In the genomic region with DNA sequence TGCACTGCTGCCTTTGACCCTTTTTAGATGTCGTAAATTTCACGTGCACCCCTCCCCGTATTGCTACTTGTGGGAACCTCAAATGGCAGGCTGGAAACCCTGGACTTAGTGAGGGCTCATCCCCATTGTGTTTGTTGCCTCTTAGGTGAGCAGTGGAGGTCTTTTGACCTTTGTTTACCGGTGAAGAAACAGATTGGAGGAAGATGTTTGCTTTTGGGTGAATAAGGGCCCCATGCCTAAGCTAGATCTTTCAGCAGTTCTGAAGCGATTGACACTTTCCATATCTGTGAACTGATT, we compare ENCODE assay signal across 8 cellular contexts. TPM values are rescaled to one million over a fixed set of nuclear protein-coding genes. Genes with fewer than 3 reads are reported as not detected.
DNase-seq lines count a peak whose midpoint lies in the region; ATAC-seq, FAIRE-seq and TF ChIP-seq lines count a peak whose summit lies in the region.

No MANE protein-coding gene starts in this region.

- no peaks in the 10 kb centered on the region for H3K27me3 ChIP-seq in GM12878 (replicated peaks in 1 of 2; ENCODE audit: control insufficient read depth in 2 of 2, insufficient read depth in 2 of 2, low read length in 1 of 2)
- H3K27me3 ChIP-seq in mononuclear cell (ENCODE audit: insufficient read depth, low read length), result no peaks in the 10 kb centered on the region

- no TSS peak for BruUV-seq in GM12878 (replicated peaks; lab: Mats Ljungman, UMichigan)

- H3K9me3 ChIP-seq in GM12878 (replicated peaks; ENCODE audit: control insufficient read depth, insufficient read depth, low read length) (no peaks in the 10 kb centered on the region), mononuclear cell (ENCODE audit: low read depth, low read length) (no peaks in the 10 kb centered on the region)

- in situ Hi-C loops in GM12878 (cut with MboI), result no loop called here

- no peak for DNase-seq in GM12878 (ENCODE audit: low read depth, low spot score)
- DNase-seq in NCI-H128 (lab: John Stamatoyannopoulos, UW; ENCODE audit: unreplicated experiment), result no peak
- no peak for DNase-seq in retina
- DNase-seq in NCI-H1694 treated with DMSO at 0.1 percent for 48 hours (lab: John Stamatoyannopoulos, UW), result no peak

- TF ChIP-seq CTCF in C4-2B (conservative IDR thresholded peaks at IDR 0.05) (no peak), GM12878 (IDR thresholded peaks at IDR 0.05 in 2 of 3, conservative IDR thresholded peaks at IDR 0.05 in 1 of 3; ENCODE audit: control insufficient read depth in 2 of 3, extremely low read depth in 1 of 3, insufficient read depth in 1 of 3, low read depth in 3 of 3, low read length in 3 of 3) (no peak)

- H3K4me1 ChIP-seq in GM12878 (ENCODE audit: control insufficient read depth, insufficient read depth, low read length), result peaks cover 11% of the 10 kb centered on the region
- peaks cover 32% of the 10 kb centered on the region for H3K4me1 ChIP-seq in mononuclear cell (ENCODE audit: insufficient read depth, low read length)

- H3K9ac ChIP-seq in GM12878 (ENCODE audit: control insufficient read depth, insufficient read depth, low read length), result peak overlapping the region; percentile 99

- RAD21 ChIA-PET in GM12878 (lab: Charles Lee; ENCODE audit: unreplicated experiment), result interaction anchor here (0.6 kb wide), 2 partner anchors 62 to 615 kb away, joined by 3 read pairs; no protein-coding TSS in a partner anchor

- 1% methylated on average over 5 of the region's 5 CpGs for WGBS in GM12878 (ENCODE audit: insufficient coverage, insufficient replicate concordance, low lambda C conversion rate, missing lambda C conversion rate)

- intact Hi-C loops in GM12878 (cut with micrococcal nuclease; ENCODE audit: unreplicated experiment), result loop anchor here (2.0 kb wide), 1 partner anchor 17 kb away; no protein-coding TSS in a partner anchor

- peaks cover 50% of the 10 kb centered on the region for H3K79me2 ChIP-seq in GM12878 (ENCODE audit: control insufficient read depth, insufficient read depth, low read length)

- H3K36me3 ChIP-seq in GM12878 (ENCODE audit: control insufficient read depth in 2 of 2, insufficient read depth in 2 of 2, low read length in 1 of 2), result peaks cover 8 to 12% of the 10 kb centered on the region in 2 experiments; a peak in 3 of 4 replicates

- H2AFZ ChIP-seq in GM12878 (ENCODE audit: control insufficient read depth, low read depth, low read length), result peak overlapping the region; percentile 16

- H3K27ac ChIP-seq in C4-2B (peak overlapping the region; percentile 87), GM12878 (ENCODE audit: control insufficient read depth, insufficient read depth) (peak overlapping the region; percentile 98)

- H3K4me2 ChIP-seq in GM12878 (ENCODE audit: control insufficient read depth, insufficient read depth), result peak overlapping the region; percentile 78

- CTCF ChIA-PET in GM12878 (lab: Yijun Ruan, JAX), result interaction anchor here (0.9 to 2.8 kb wide), 3 partner anchors 11 to 17 kb away, joined by 3 to 11 read pairs (median 3); no protein-coding TSS in a partner anchor

- no peak for TF ChIP-seq EP300 in GM12878 (IDR thresholded peaks at IDR 0.05; ENCODE audit: borderline replicate concordance in 1 of 2, control insufficient read depth in 1 of 2, low read depth in 2 of 2, low read length in 2 of 2)

- POLR2A ChIA-PET in GM12878 (lab: Charles Lee), result interaction anchor here (0.7 to 2.5 kb wide), 3 partner anchors 13 to 59 kb away, joined by 3 to 8 read pairs (median 5); a partner anchor contains a TSS

- H3K4me3 ChIP-seq in GM12878 (peak overlapping the region; percentile 73), mononuclear cell (ENCODE audit: low read length) (peak overlapping the region; percentile 80)

- no peak for TF ChIP-seq RAD21 in GM12878 (IDR thresholded peaks at IDR 0.05; ENCODE audit: insufficient read depth, low read depth, low read length)

- TF ChIP-seq POLR2A in GM12878 (IDR thresholded peaks at IDR 0.05; ENCODE audit: low read depth, low read length), result no peak

- SMC1A ChIA-PET in GM12878 (lab: Charles Lee; ENCODE audit: uncharacterized antibody, unreplicated experiment), result interaction anchor here (1.0 to 2.5 kb wide), 7 partner anchors 10 to 70 kb away, joined by 3 to 13 read pairs (median 4); a partner anchor contains a TSS

- FAIRE-seq in GM12878 (lab: Jason Lieb, UNC), result no peak

- ATAC-seq in HG02588 (IDR thresholded peaks at IDR 0.05; ENCODE audit: unreplicated experiment) (peak; percentile 3), GM12878 (peak; percentile 48), HG02642 (IDR thresholded peaks at IDR 0.05; ENCODE audit: poor library complexity, unreplicated experiment) (no peak)

- 0 out of 2 replicates have a peak, but pooled peaks cover 4% of the 10 kb centered on the region for H4K20me1 ChIP-seq in GM12878 (ENCODE audit: control insufficient read depth, insufficient read depth)

RNA-seq across cellular contexts. Expression of a gene that starts 0.8 kb away (rescaled TPM):
- total RNA-seq in GM12878 (2013; cell fraction: nucleolus; rRNA removed), result 112 and 119 TPM in 2 replicates
- total RNA-seq in GM12878 (2014; rRNA removed) (167 and 177 TPM in 2 replicates), GM12878 (2014; rRNA removed; fragmentation: Illumina TruSeq; extraction: Trizol) (108 and 112 TPM in 2 replicates), GM12878 (2021) (179 and 185 TPM in 2 replicates), mononuclear cell (31.8 TPM)
- polyA plus RNA-seq in GM12878 (2011; ENCODE audit: low read depth), result 81.1 TPM
- polyA plus RNA-seq in GM12878 (2011; rRNA removed) (183 and 187 TPM in 2 replicates), GM12878 (2014; fragmentation: Illumina TruSeq; extraction: Trizol) (130 and 198 TPM in 2 replicates), GM12878 (2014; fragmentation: Nextera tagmentation; extraction: Ambion mirVana) (10 to 100 TPM in 1 of 2 experiments, 1 to 10 TPM in 1; 9.1 to 17.9 TPM), GM12878 (2014; rRNA removed) (215 and 239 TPM in 2 replicates), GM12878 (2016; fragmentation: Nextera tagmentation; extraction: Ambion mirVana) (100 to 1,000 TPM; 192 to 207 TPM)
- polyA plus RNA-seq in GM12878 (2011; cell fraction: cytosol; rRNA removed), result 136 and 163 TPM in 2 replicates
- 103 and 127 TPM in 2 replicates for polyA plus RNA-seq in GM12878 (2011; cell fraction: nucleus; rRNA removed)
- 150 and 176 TPM in 2 replicates for polyA plus RNA-seq in GM12878 (2012)
- 104 and 119 TPM in 2 replicates for polyA minus RNA-seq in GM12878 (2011; rRNA and poly(A)+ RNA removed)
- 23.8 and 37.5 TPM in 2 replicates for polyA minus RNA-seq in GM12878 (2011; cell fraction: cytosol; rRNA and poly(A)+ RNA removed)
- polyA minus RNA-seq in GM12878 (2011; cell fraction: nucleus; rRNA and poly(A)+ RNA removed), result 26.4 and 66.3 TPM in 2 replicates

RNA-seq across cellular contexts. Expression of a gene that starts 14.9 kb away (rescaled TPM):
- total RNA-seq in GM12878 (2013; cell fraction: nucleolus; rRNA removed), result 2.0 and 2.7 TPM in 2 replicates
- total RNA-seq in GM12878 (2014; rRNA removed), result 0.60 and 1.0 TPM in 2 replicates
- total RNA-seq in GM12878 (2014; rRNA removed; fragmentation: Illumina TruSeq; extraction: Trizol), result not detected in 2 replicates
- 0.41 and 0.48 TPM in 2 replicates for total RNA-seq in GM12878 (2021)
- 0.20 TPM for polyA plus RNA-seq in GM12878 (2011; ENCODE audit: low read depth)
- 0.12 TPM in 1 of 2 replicates, not detected in the other for polyA plus RNA-seq in GM12878 (2011; rRNA removed)
- polyA plus RNA-seq in GM12878 (2011; cell fraction: cytosol; rRNA removed), result 0.06 and 0.08 TPM in 2 replicates
- polyA plus RNA-seq in GM12878 (2011; cell fraction: nucleus; rRNA removed), result 0.16 and 0.44 TPM in 2 replicates
- polyA plus RNA-seq in GM12878 (2012), result 0.17 and 0.37 TPM in 2 replicates
- polyA plus RNA-seq in GM12878 (2014; fragmentation: Illumina TruSeq; extraction: Trizol), result 0.03 TPM in 1 of 2 replicates, not detected in the other
- under 1 TPM in 1 of 2 experiments, not detected in 1; 0.05 TPM for polyA plus RNA-seq in GM12878 (2014; fragmentation: Nextera tagmentation; extraction: Ambion mirVana)
- 0.18 and 1.1 TPM in 2 replicates for polyA plus RNA-seq in GM12878 (2014; rRNA removed)
- under 1 TPM; 0.20 to 0.48 TPM for polyA plus RNA-seq in GM12878 (2016; fragmentation: Nextera tagmentation; extraction: Ambion mirVana)
- 0.10 TPM in 1 of 2 replicates, not detected in the other for polyA minus RNA-seq in GM12878 (2011; rRNA and poly(A)+ RNA removed)
- polyA minus RNA-seq in GM12878 (2011; cell fraction: cytosol; rRNA and poly(A)+ RNA removed), result not detected in 2 replicates
- 0.19 TPM in 1 of 2 replicates, not detected in the other for polyA minus RNA-seq in GM12878 (2011; cell fraction: nucleus; rRNA and poly(A)+ RNA removed)
- total RNA-seq in mononuclear cell, result 0.94 TPM

RNA-seq across cellular contexts. Expression of a gene that starts 19.8 kb away (rescaled TPM):
- 4.8 and 18.2 TPM in 2 replicates for total RNA-seq in GM12878 (2013; cell fraction: nucleolus; rRNA removed)
- 78.0 and 104 TPM in 2 replicates for total RNA-seq in GM12878 (2014; rRNA removed)
- 103 and 117 TPM in 2 replicates for total RNA-seq in GM12878 (2014; rRNA removed; fragmentation: Illumina TruSeq; extraction: Trizol)
- total RNA-seq in GM12878 (2021), result 237 and 241 TPM in 2 replicates
- 141 TPM for polyA plus RNA-seq in GM12878 (2011; ENCODE audit: low read depth)
- polyA plus RNA-seq in GM12878 (2011; rRNA removed), result 23.9 and 34.4 TPM in 2 replicates
- polyA plus RNA-seq in GM12878 (2011; cell fraction: cytosol; rRNA removed), result 103 and 111 TPM in 2 replicates
- polyA plus RNA-seq in GM12878 (2011; cell fraction: nucleus; rRNA removed), result 51.2 and 87.5 TPM in 2 replicates
- polyA plus RNA-seq in GM12878 (2012), result 181 and 188 TPM in 2 replicates
- polyA plus RNA-seq in GM12878 (2014; fragmentation: Illumina TruSeq; extraction: Trizol), result 27.2 and 126 TPM in 2 replicates
- polyA plus RNA-seq in GM12878 (2014; fragmentation: Nextera tagmentation; extraction: Ambion mirVana), result 100 to 1,000 TPM in 1 of 2 experiments, 10 to 100 TPM in 1; 13.2 to 216 TPM
- polyA plus RNA-seq in GM12878 (2014; rRNA removed), result 129 and 191 TPM in 2 replicates
- polyA plus RNA-seq in GM12878 (2016; fragmentation: Nextera tagmentation; extraction: Ambion mirVana), result 100 to 1,000 TPM; 135 to 202 TPM
- 36.1 and 61.2 TPM in 2 replicates for polyA minus RNA-seq in GM12878 (2011; rRNA and poly(A)+ RNA removed)
- polyA minus RNA-seq in GM12878 (2011; cell fraction: cytosol; rRNA and poly(A)+ RNA removed), result 56.9 and 67.5 TPM in 2 replicates
- 6.9 and 7.4 TPM in 2 replicates for polyA minus RNA-seq in GM12878 (2011; cell fraction: nucleus; rRNA and poly(A)+ RNA removed)
- 9.0 TPM for total RNA-seq in mononuclear cell

RNA-seq across cellular contexts. Expression of a gene that starts 24.8 kb away (rescaled TPM):
- total RNA-seq in GM12878 (2013; cell fraction: nucleolus; rRNA removed), result 0.54 and 0.71 TPM in 2 replicates
- 0.16 and 0.40 TPM in 2 replicates for total RNA-seq in GM12878 (2014; rRNA removed)
- total RNA-seq in GM12878 (2014; rRNA removed; fragmentation: Illumina TruSeq; extraction: Trizol), result not detected in 2 replicates
- total RNA-seq in GM12878 (2021), result 0.40 TPM in 1 of 2 replicates, not detected in the other
- 0.75 TPM for polyA plus RNA-seq in GM12878 (2011; ENCODE audit: low read depth)
- polyA plus RNA-seq in GM12878 (2011; rRNA removed), result 0.05 TPM in 1 of 2 replicates, not detected in the other
- 0.07 and 0.13 TPM in 2 replicates for polyA plus RNA-seq in GM12878 (2011; cell fraction: cytosol; rRNA removed)
- polyA plus RNA-seq in GM12878 (2011; cell fraction: nucleus; rRNA removed), result 0.26 and 0.58 TPM in 2 replicates
- 1.1 TPM in 2 replicates for polyA plus RNA-seq in GM12878 (2012)
- polyA plus RNA-seq in GM12878 (2014; fragmentation: Illumina TruSeq; extraction: Trizol), result 0.11 and 0.12 TPM in 2 replicates
- under 1 TPM in 1 of 2 experiments, not detected in 1; 0.07 TPM for polyA plus RNA-seq in GM12878 (2014; fragmentation: Nextera tagmentation; extraction: Ambion mirVana)
- 0.04 and 0.47 TPM in 2 replicates for polyA plus RNA-seq in GM12878 (2014; rRNA removed)
- under 1 TPM; 0.13 to 0.23 TPM for polyA plus RNA-seq in GM12878 (2016; fragmentation: Nextera tagmentation; extraction: Ambion mirVana)
- polyA minus RNA-seq in GM12878 (2011; rRNA and poly(A)+ RNA removed), result 0.26 TPM in 1 of 2 replicates, not detected in the other
- not detected in 2 replicates for polyA minus RNA-seq in GM12878 (2011; cell fraction: cytosol; rRNA and poly(A)+ RNA removed)
- not detected in 2 replicates for polyA minus RNA-seq in GM12878 (2011; cell fraction: nucleus; rRNA and poly(A)+ RNA removed)
- total RNA-seq in mononuclear cell, result 0.31 TPM

RNA-seq across cellular contexts. Expression of a gene that starts 33.3 kb away (rescaled TPM):
- 1.9 and 3.7 TPM in 2 replicates for total RNA-seq in GM12878 (2013; cell fraction: nucleolus; rRNA removed)
- 27.4 and 31.2 TPM in 2 replicates for total RNA-seq in GM12878 (2014; rRNA removed)
- 20.3 and 20.6 TPM in 2 replicates for total RNA-seq in GM12878 (2014; rRNA removed; fragmentation: Illumina TruSeq; extraction: Trizol)
- 24.1 and 25.7 TPM in 2 replicates for total RNA-seq in GM12878 (2021)
- 115 TPM for polyA plus RNA-seq in GM12878 (2011; ENCODE audit: low read depth)
- polyA plus RNA-seq in GM12878 (2011; rRNA removed), result 0.35 and 0.75 TPM in 2 replicates
- 2.0 and 2.5 TPM in 2 replicates for polyA plus RNA-seq in GM12878 (2011; cell fraction: cytosol; rRNA removed)
- polyA plus RNA-seq in GM12878 (2011; cell fraction: nucleus; rRNA removed), result 0.87 and 1.1 TPM in 2 replicates
- polyA plus RNA-seq in GM12878 (2012), result 35.8 and 59.7 TPM in 2 replicates
- polyA plus RNA-seq in GM12878 (2014; fragmentation: Illumina TruSeq; extraction: Trizol), result 9.5 and 21.9 TPM in 2 replicates
- 10 to 100 TPM; 55.0 to 79.5 TPM for polyA plus RNA-seq in GM12878 (2014; fragmentation: Nextera tagmentation; extraction: Ambion mirVana)
- polyA plus RNA-seq in GM12878 (2014; rRNA removed), result 41.3 and 42.9 TPM in 2 replicates
- 1 to 10 TPM; 6.1 to 6.6 TPM for polyA plus RNA-seq in GM12878 (2016; fragmentation: Nextera tagmentation; extraction: Ambion mirVana)
- polyA minus RNA-seq in GM12878 (2011; rRNA and poly(A)+ RNA removed), result 3.3 TPM in 1 of 2 replicates, not detected in the other
- not detected in 2 replicates for polyA minus RNA-seq in GM12878 (2011; cell fraction: cytosol; rRNA and poly(A)+ RNA removed)
- not detected in 2 replicates for polyA minus RNA-seq in GM12878 (2011; cell fraction: nucleus; rRNA and poly(A)+ RNA removed)
- total RNA-seq in mononuclear cell, result 0.42 TPM
